8 cellular contexts compared by ENCODE assay signal in the genomic region with DNA sequence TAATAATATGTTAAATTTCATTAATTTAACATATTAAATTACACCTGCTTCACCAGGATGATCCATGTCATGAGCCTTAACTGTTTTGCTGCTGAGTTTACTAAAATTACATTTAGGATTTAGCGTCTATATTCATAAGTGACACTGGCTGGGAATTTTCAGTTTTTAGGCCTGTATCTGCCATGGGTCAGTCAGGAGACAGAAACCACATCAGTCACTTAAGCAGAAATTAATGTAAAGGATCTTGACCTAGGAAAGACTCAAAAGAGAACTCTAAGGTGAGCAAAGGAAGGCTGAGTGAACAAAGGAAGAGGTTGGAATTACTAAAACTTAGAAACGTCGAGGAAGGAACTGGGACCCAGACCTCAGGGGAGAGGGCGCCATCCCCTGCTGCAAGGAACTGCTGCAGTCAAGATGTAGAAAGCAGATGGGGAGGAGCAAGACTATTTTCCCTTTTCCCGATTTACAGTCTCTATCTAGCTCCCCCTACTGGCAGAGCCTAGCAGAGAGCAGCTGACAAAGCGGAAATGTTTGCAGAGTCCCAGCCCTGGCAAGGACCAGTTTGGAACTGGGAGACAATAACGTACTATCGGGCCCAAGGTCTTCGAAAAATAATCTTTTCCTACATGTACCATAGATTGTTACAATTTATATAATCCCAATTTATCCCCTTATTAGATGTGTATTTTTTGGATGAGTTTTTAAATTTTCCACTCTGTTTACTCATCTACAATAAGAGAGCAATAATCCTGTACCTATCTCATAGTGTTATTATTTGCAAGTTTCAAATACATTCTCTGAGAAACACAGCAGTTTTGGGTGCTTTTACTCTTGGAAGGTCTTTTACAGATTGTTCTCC. TPM values are rescaled to one million over a fixed set of nuclear protein-coding genes. Genes with fewer than 3 reads are reported as not detected.
DNase-seq lines count a peak whose midpoint lies in the region; ATAC-seq and TF ChIP-seq lines count a peak whose summit lies in the region.

No MANE protein-coding gene starts in this region.

- TF ChIP-seq CTCF in Caco-2 (IDR thresholded peaks at IDR 0.05; ENCODE audit: insufficient read depth in 1 of 2, low read depth in 1 of 2, low read length in 1 of 2, severe bottlenecking in 1 of 2, unreplicated experiment in 1 of 2) (peak; percentile 63 to 81), Loucy (conservative IDR thresholded peaks at IDR 0.05; ENCODE audit: low read length) (peak; percentile 78), PC-9 (conservative IDR thresholded peaks at IDR 0.05) (peak; percentile 80), neural cell (IDR thresholded peaks at IDR 0.05; ENCODE audit: poor library complexity, severe bottlenecking) (peak; percentile 64), uterus (IDR thresholded peaks at IDR 0.05) (peak; percentile 67 to 83 (median 78))

- H3F3A ChIP-seq in Loucy (ENCODE audit: low read depth) (no peaks in the 10 kb centered on the region), PC-9 (ENCODE audit: insufficient read depth, low read depth) (no peaks in the 10 kb centered on the region), neural cell (ENCODE audit: insufficient read depth, low read length, poor library complexity, severe bottlenecking) (no peaks in the 10 kb centered on the region)

- H3K4me3 Mint-ChIP-seq in Caco-2 (ENCODE audit: unreplicated experiment), result no peak overlapping the region

- no peaks in the 10 kb centered on the region for H3K79me2 ChIP-seq in Loucy (ENCODE audit: insufficient read depth, low read length)
- H3K79me2 ChIP-seq in PC-9 (ENCODE audit: low read depth), result no peaks in the 10 kb centered on the region
- no peaks in the 10 kb centered on the region for H3K79me2 ChIP-seq in neural cell (replicated peaks; ENCODE audit: insufficient read depth, low read length)

- BruUV-seq in Caco-2 (replicated peaks; lab: Mats Ljungman, UMichigan) (no TSS peak), PC-9 (replicated peaks; lab: Mats Ljungman, UMichigan) (no TSS peak)

- no peak overlapping the region for H3K27ac ChIP-seq in PC-9
- no peak overlapping the region for H3K27ac ChIP-seq in neural cell (ENCODE audit: low read length)
- H3K27ac ChIP-seq in uterus, result no peak overlapping the region

- H3K4me1 Mint-ChIP-seq in Caco-2 (ENCODE audit: low read depth, unreplicated experiment), result no peaks in the 10 kb centered on the region

- H3K9me3 Mint-ChIP-seq in Caco-2 (ENCODE audit: unreplicated experiment), result no peaks in the 10 kb centered on the region

- peaks cover 6% of the 10 kb centered on the region for H3K27me3 Mint-ChIP-seq in Caco-2 (ENCODE audit: insufficient read depth, unreplicated experiment)

- DNase-seq in Caco-2 (peak; percentile 57 to 76), PC-9 (peak; percentile 43 to 54), fibroblast of peridontal ligament (ENCODE audit: extremely low read depth) (peak; percentile 80), uterus (peak; percentile 54 to 75)
- DNase-seq in activated T-cell treated with anti-CD3 and anti-CD28 coated beads, Interleukin-2, amount 50 U/mL, for 48 hours, result peak; percentile 71 to 73

- H3K4me1 ChIP-seq in Caco-2 (no peaks in the 10 kb centered on the region), Loucy (ENCODE audit: insufficient read depth, low read length, poor library complexity, severe bottlenecking) (no peaks in the 10 kb centered on the region), PC-9 (replicated peaks; ENCODE audit: insufficient read depth) (no peaks in the 10 kb centered on the region), uterus (no peaks in the 10 kb centered on the region)

- peak; percentile 35 for TF ChIP-seq RAD21 in neural cell (conservative IDR thresholded peaks at IDR 0.05)

- H3K9ac ChIP-seq in Loucy (ENCODE audit: low read depth, low read length, poor library complexity, severe bottlenecking), result peak overlapping the region; percentile 47
- H3K9ac ChIP-seq in neural cell (ENCODE audit: low read length), result no peak overlapping the region

- CTCF ChIA-PET in Caco-2 (lab: Charles Lee) (interaction anchor here (0.6 to 1.3 kb wide), 4 partner anchors 10 to 154 kb away, joined by 3 to 14 read pairs (median 4); no protein-coding TSS in a partner anchor), PC-9 (lab: Charles Lee) (interaction anchor here (0.6 to 1.2 kb wide), 4 partner anchors 10 to 185 kb away, joined by 3 to 4 read pairs (median 3); no protein-coding TSS in a partner anchor)

- POLR2A ChIA-PET in Caco-2 (lab: Charles Lee), result no interaction called here
- POLR2A ChIA-PET in PC-9 (lab: Charles Lee; ENCODE audit: unreplicated experiment), result no interaction called here

- intact Hi-C loops in Caco-2 (cut with micrococcal nuclease; ENCODE audit: unreplicated experiment) (loop anchor here (1.0 kb wide), 1 partner anchor 9 kb away; no protein-coding TSS in a partner anchor), PC-9 (cut with micrococcal nuclease; ENCODE audit: unreplicated experiment) (no loop called here), uterus (cut with DNase I; ENCODE audit: low total_unique reads) (no loop called here)

- no peak for TF ChIP-seq EP300 in neural cell (conservative IDR thresholded peaks at IDR 0.05; ENCODE audit: poor library complexity, severe bottlenecking)

- H3K4me2 ChIP-seq in Loucy (ENCODE audit: low read depth, low read length, poor library complexity, severe bottlenecking), result peak overlapping the region; percentile 45
- H3K4me2 ChIP-seq in PC-9, result peak overlapping the region; percentile 59
- no peak overlapping the region for H3K4me2 ChIP-seq in neural cell (ENCODE audit: low read length)

- TF ChIP-seq POLR2A in uterus (IDR thresholded peaks at IDR 0.05), result no peak

- H3K9me2 ChIP-seq in Loucy (replicated peaks; ENCODE audit: low read depth, low read length) (no peaks in the 10 kb centered on the region), PC-9 (ENCODE audit: insufficient read depth) (no peaks in the 10 kb centered on the region), neural cell (ENCODE audit: insufficient read depth, low read length) (no peaks in the 10 kb centered on the region)

- no peak overlapping the region for H3K27ac Mint-ChIP-seq in Caco-2 (ENCODE audit: unreplicated experiment)

- no peak overlapping the region for H3K4me3 ChIP-seq in Caco-2 (ENCODE audit: low read depth, low read length)
- peak overlapping the region; percentile 17 for H3K4me3 ChIP-seq in Loucy (ENCODE audit: low read length, poor library complexity, severe bottlenecking)
- no peak overlapping the region for H3K4me3 ChIP-seq in PC-9
- no peak overlapping the region for H3K4me3 ChIP-seq in neural cell (ENCODE audit: low read length)
- H3K4me3 ChIP-seq in uterus, result no peak overlapping the region

- H3K9me3 ChIP-seq in Caco-2, result no peaks in the 10 kb centered on the region
- H3K9me3 ChIP-seq in Loucy (ENCODE audit: insufficient read depth, low read depth, low read length), result no peaks in the 10 kb centered on the region
- H3K9me3 ChIP-seq in PC-9 (ENCODE audit: insufficient read depth, low read depth), result no peaks in the 10 kb centered on the region
- H3K9me3 ChIP-seq in neural cell (ENCODE audit: low read length), result no peaks in the 10 kb centered on the region
- no peaks in the 10 kb centered on the region for H3K9me3 ChIP-seq in uterus

- H3K27me3 ChIP-seq in Caco-2 (replicated peaks; ENCODE audit: control insufficient read depth, insufficient read depth, low read length), result no peaks in the 10 kb centered on the region
- no peaks in the 10 kb centered on the region for H3K27me3 ChIP-seq in Loucy (ENCODE audit: insufficient read depth, low read length, poor library complexity, severe bottlenecking)
- H3K27me3 ChIP-seq in PC-9 (ENCODE audit: insufficient read depth, low read depth), result no peaks in the 10 kb centered on the region
- no peaks in the 10 kb centered on the region for H3K27me3 ChIP-seq in neural cell (ENCODE audit: insufficient read depth, low read depth, low read length)
- H3K27me3 ChIP-seq in uterus, result no peaks in the 10 kb centered on the region

- H2AFZ ChIP-seq in Loucy (ENCODE audit: low read length) (peak overlapping the region; percentile 88), PC-9 (0 out of 2 replicates have a peak overlapping the region, but pooled peaks have one; percentile 71), neural cell (ENCODE audit: low read depth, low read length) (no peak overlapping the region)

- H3K36me3 ChIP-seq in Caco-2 (ENCODE audit: control insufficient read depth, insufficient read depth, low read length), result no peaks in the 10 kb centered on the region
- no peaks in the 10 kb centered on the region for H3K36me3 ChIP-seq in Loucy (ENCODE audit: insufficient read depth, low read length)
- no peaks in the 10 kb centered on the region for H3K36me3 ChIP-seq in PC-9 (ENCODE audit: low read depth)
- H3K36me3 ChIP-seq in neural cell (ENCODE audit: insufficient read depth, low read length), result no peaks in the 10 kb centered on the region
- no peaks in the 10 kb centered on the region for H3K36me3 ChIP-seq in uterus

- H3K36me3 Mint-ChIP-seq in Caco-2 (ENCODE audit: insufficient read depth, unreplicated experiment), result no peaks in the 10 kb centered on the region

- H4K20me1 ChIP-seq in Loucy (ENCODE audit: insufficient read depth, low read length, poor library complexity, severe bottlenecking), result no peaks in the 10 kb centered on the region
- no peaks in the 10 kb centered on the region for H4K20me1 ChIP-seq in PC-9 (ENCODE audit: insufficient read depth)
- H4K20me1 ChIP-seq in neural cell (ENCODE audit: insufficient read depth), result no peaks in the 10 kb centered on the region

- peak; percentile 80 for ATAC-seq in GM21526 (IDR thresholded peaks at IDR 0.05; ENCODE audit: low FRiP score, unreplicated experiment)

RNA-seq across cellular contexts. Expression of a gene that starts 22.6 kb away (rescaled TPM):
- total RNA-seq in Caco-2 (2022) (129 and 131 TPM in 2 replicates), PC-9 (2021) (152 and 197 TPM in 2 replicates), uterus (100 to 1,000 TPM in 3 of 4 donors, 10 to 100 TPM in 1; 60.0 to 154 (median 125) TPM)
- 197 and 204 TPM in 2 replicates for polyA plus RNA-seq in neural cell
- 83.6 and 90.3 TPM in 2 replicates for polyA minus RNA-seq in neural cell

RNA-seq across cellular contexts. Expression of a gene that starts 53.7 kb away (rescaled TPM):
- total RNA-seq in Caco-2 (2022), result 0.30 and 0.86 TPM in 2 replicates
- 15.4 and 29.2 TPM in 2 replicates for total RNA-seq in PC-9 (2021)
- polyA plus RNA-seq in neural cell, result 14.4 and 15.1 TPM in 2 replicates
- 32.1 and 43.5 TPM in 2 replicates for polyA minus RNA-seq in neural cell
- total RNA-seq in uterus, result 10 to 100 TPM; 18.2 to 68.4 (median 20.2) TPM
